8 cellular contexts compared by ENCODE assay signal in genomic region chr1:23801338-23801748, GRCh38. TPM values are rescaled to one million over a fixed set of nuclear protein-coding genes. Genes with fewer than 3 reads are reported as not detected.
DNase-seq lines count a peak whose midpoint lies in the region; ATAC-seq and TF ChIP-seq lines count a peak whose summit lies in the region.

No MANE protein-coding gene starts in this region.

- TF ChIP-seq CTCF in CD14-positive monocyte (IDR thresholded peaks at IDR 0.05) (no peak), LNCaP clone FGC (IDR thresholded peaks at IDR 0.05; ENCODE audit: control insufficient read depth, extremely low read depth, insufficient read depth) (no peak), natural killer cell (IDR thresholded peaks at IDR 0.05) (no peak)

- ATAC-seq in natural killer cell (no peak), HG03439 (IDR thresholded peaks at IDR 0.05; ENCODE audit: unreplicated experiment) (no peak)
- ATAC-seq in activated CD4-positive, CD25-positive, alpha-beta regulatory T cell treated with anti-CD3 and anti-CD28 coated beads, Interleukin-2, amount 50 U/mL, for 24 hours: no peak

- no peaks in the 10 kb centered on the region for H3K9me3 Mint-ChIP-seq in CD14-positive monocyte
- H3K9me3 Mint-ChIP-seq in natural killer cell: no peaks in the 10 kb centered on the region

- DNase-seq in CD14-positive monocyte (ENCODE audit: low spot score) (no peak), LNCaP clone FGC (ENCODE audit: low read depth) (no peak), natural killer cell (no peak), pons (ENCODE audit: low spot score) (no peak)
- no peak for DNase-seq in effector CD8-positive, alpha-beta T cell (lab: John Stamatoyannopoulos, UW)

- intact Hi-C loops in CD14-positive monocyte (cut with micrococcal nuclease): loop anchor here (2.0 to 10.0 kb wide), 2 partner anchors 23 to 113 kb away; partner anchors contain the start of genes CNR2 (in 1 of the 2) and PITHD1 (in 1 of the 2)
- intact Hi-C loops in natural killer cell (cut with micrococcal nuclease): loop anchor here (2.0 kb wide), 1 partner anchor 67 kb away; the partner anchor contains the start of gene FUCA1

- H3K27me3 Mint-ChIP-seq in CD14-positive monocyte (ENCODE audit: low read depth in 3 of 3) (peaks cover 0 to 3% (median 3%) of the 10 kb centered on the region in 3 donors), natural killer cell (ENCODE audit: low read depth in 2 of 2) (no peaks in the 10 kb centered on the region)

- H3K4me1 Mint-ChIP-seq in CD14-positive monocyte (peaks cover 51% of the 10 kb centered on the region), natural killer cell (peaks cover 16 to 31% of the 10 kb centered on the region in 2 donors)

- H3K27ac Mint-ChIP-seq in CD14-positive monocyte (peak overlapping the region; percentile 91 to 97 (median 92)), natural killer cell (peak overlapping the region; percentile 85 to 92)

- peak overlapping the region; percentile 68 for H3K4me3 ChIP-seq in LNCaP clone FGC (ENCODE audit: low read depth, low read length)

- H3K4me3 Mint-ChIP-seq in CD14-positive monocyte (peak overlapping the region; percentile 87 to 89), natural killer cell (peak overlapping the region; percentile 94)

- H3K27ac ChIP-seq in cingulate gyrus (ENCODE audit: low read depth, low read length): peak overlapping the region; percentile 95

- H3K36me3 Mint-ChIP-seq in CD14-positive monocyte (peaks cover 47 to 61% of the 10 kb centered on the region in 2 donors), natural killer cell (no peaks in the 10 kb centered on the region)

RNA-seq across cellular contexts. Expression of gene GALE, which starts 0.8 kb away (rescaled TPM):
- 10 to 100 TPM; 17.6 to 18.0 TPM for polyA plus RNA-seq in CD14-positive monocyte
- total RNA-seq in natural killer cell: 10 to 100 TPM; 12.8 to 20.3 (median 14.6) TPM

RNA-seq across cellular contexts. Expression of gene LYPLA2, which starts 10.4 kb away (rescaled TPM):
- polyA plus RNA-seq in CD14-positive monocyte: 10 to 100 TPM; 74.1 to 86.7 TPM
- 10 to 100 TPM; 70.6 to 84.5 (median 73.3) TPM for total RNA-seq in natural killer cell

RNA-seq across cellular contexts. Expression of gene PITHD1, which starts 23.1 kb away (rescaled TPM):
- polyA plus RNA-seq in CD14-positive monocyte: 10 to 100 TPM; 20.8 to 29.9 TPM
- 10 to 100 TPM; 73.2 to 84.1 (median 77.7) TPM for total RNA-seq in natural killer cell

RNA-seq across cellular contexts. Expression of gene HMGCL, which starts 23.9 kb away (rescaled TPM):
- polyA plus RNA-seq in CD14-positive monocyte: 10 to 100 TPM; 22.1 to 26.7 TPM
- 10 to 100 TPM; 16.8 to 26.9 (median 17.0) TPM for total RNA-seq in natural killer cell

RNA-seq across cellular contexts. Expression of gene ELOA, which starts 58.1 kb away (rescaled TPM):
- 10 to 100 TPM; 28.7 to 31.2 TPM for polyA plus RNA-seq in CD14-positive monocyte
- 10 to 100 TPM; 28.7 to 48.2 (median 36.9) TPM for total RNA-seq in natural killer cell
